Comparison of ENCODE assay signal across 14 cellular contexts in genomic region chr3:137770821-137771399, GRCh38. TPM values are rescaled to one million over a fixed set of nuclear protein-coding genes. Genes with fewer than 3 reads are reported as not detected.
DNase-seq lines count a peak whose midpoint lies in the region; ATAC-seq and TF ChIP-seq lines count a peak whose summit lies in the region.
"Had no signal": no experiment of that assay in that cellular context is flagged by ENCODE, and none has a peak within 500 bp of the region (broad histone marks: within the 10 kb centered on the region; RNA-seq: fewer than 3 reads in every experiment).

No MANE protein-coding gene starts in this region.

- peak overlapping the region; percentile 45 for H2BK12ac ChIP-seq in trophoblast cell (ENCODE audit: low read length)

- H3K4me2 ChIP-seq in trophoblast cell (ENCODE audit: low read length): peak overlapping the region; percentile 38

- peak overlapping the region; percentile 47 for H3K4me3 ChIP-seq in HUES48 (ENCODE audit: low read depth, low read length)
- H3K4me3 ChIP-seq in heart right ventricle: peak overlapping the region in 7 of 10 donors; percentile 19 to 42 (median 28)
- H3K4me3 ChIP-seq in trophoblast cell (ENCODE audit: low read depth, low read length): no peak overlapping the region
- H3K4me3 ChIP-seq: lung had no signal

- peak overlapping the region; percentile 14 for H3K18ac ChIP-seq in trophoblast cell (ENCODE audit: low read length)

- no peak overlapping the region for H3K4ac ChIP-seq in trophoblast cell (ENCODE audit: low read depth, low read length)

- no peak for TF ChIP-seq CTCF in heart right ventricle (IDR thresholded peaks at IDR 0.05)

- ATAC-seq in heart right ventricle: no peak
- ATAC-seq: esophagus mucosa had no signal

- peak overlapping the region; percentile 24 for H2AFZ ChIP-seq in trophoblast cell (ENCODE audit: insufficient read depth, low read length, poor library complexity)

- peaks cover 100% of the 10 kb centered on the region for H3K27me3 ChIP-seq in HUES48 (ENCODE audit: control insufficient read depth, insufficient read depth, low read length)
- H3K27me3 ChIP-seq in heart right ventricle: peaks cover 33 to 100% (median 99%) of the 10 kb centered on the region in 7 donors
- peaks cover 57% of the 10 kb centered on the region for H3K27me3 ChIP-seq in trophoblast cell (ENCODE audit: insufficient read depth, low read length)

- DNase-seq in heart right ventricle: no peak
- DNase-seq in trophoblast cell: no peak
- no peak for DNase-seq in occipital lobe (lab: John Stamatoyannopoulos, UW)
- no peak for DNase-seq in activated CD4-positive, CD25-positive, alpha-beta regulatory T cell treated with anti-CD3 and anti-CD28 coated beads, Interleukin-2, amount 50 U/mL, for 72 hours
- no peak for DNase-seq in amygdala (lab: John Stamatoyannopoulos, UW)
- DNase-seq in stimulated activated CD4-positive, alpha-beta T cell treated with anti-CD3 and anti-CD28 coated beads, Interleukin-2, amount 100 ng/mL, for 24 hours: no peak
- DNase-seq: activated CD4-positive, CD25-positive, alpha-beta regulatory T cell; DMS79 treated with DMSO at 0.1 percent for 48 hours; stimulated activated naive CD4-positive, alpha-beta T cell had no signal

- no peak overlapping the region for H4K91ac ChIP-seq in trophoblast cell (ENCODE audit: low read depth, low read length)

- intact Hi-C loops in heart right ventricle (cut with DNase I): no loop called here

- no peak overlapping the region for H3K14ac ChIP-seq in trophoblast cell (ENCODE audit: low read length)

- H3K79me1 ChIP-seq in trophoblast cell (ENCODE audit: low read length): peaks cover 13% of the 10 kb centered on the region

- no peaks in the 10 kb centered on the region for H3K79me2 ChIP-seq in trophoblast cell (ENCODE audit: control insufficient read depth, insufficient read depth, low read length, poor library complexity)

- no peaks in the 10 kb centered on the region for H3K36me3 ChIP-seq in ES-I3 (ENCODE audit: insufficient read depth, low read length)
- H3K36me3 ChIP-seq in HUES48 (ENCODE audit: control insufficient read depth, insufficient read depth, low read length): no peaks in the 10 kb centered on the region
- no peaks in the 10 kb centered on the region for H3K36me3 ChIP-seq in heart right ventricle
- no peaks in the 10 kb centered on the region for H3K36me3 ChIP-seq in trophoblast cell (ENCODE audit: control insufficient read depth in 1 of 2, insufficient read depth in 2 of 2, low read length in 2 of 2)

- no peak overlapping the region for H2AK5ac ChIP-seq in trophoblast cell (ENCODE audit: low read length)

- H3K4me1 ChIP-seq in ES-I3 (ENCODE audit: insufficient read depth, low read length) (peaks cover 11% of the 10 kb centered on the region), HUES48 (ENCODE audit: control insufficient read depth, insufficient read depth, low read length) (peaks cover 70% of the 10 kb centered on the region), heart right ventricle (peaks cover 2 to 52% (median 33%) of the 10 kb centered on the region in 9 donors), trophoblast cell (ENCODE audit: control insufficient read depth in 1 of 2, insufficient read depth in 2 of 2, low read length in 2 of 2) (peaks cover 27 to 31% of the 10 kb centered on the region in 2 experiments)

- H3K9ac ChIP-seq in ES-I3 (ENCODE audit: low read depth, low read length) (peak overlapping the region; percentile 57; the same call in 1 of the 2 replicates), HUES48 (ENCODE audit: low read depth, low read length) (no peak overlapping the region), trophoblast cell (ENCODE audit: low read length) (no peak overlapping the region)

- peak overlapping the region; percentile 13 for H4K8ac ChIP-seq in trophoblast cell (ENCODE audit: low read depth, low read length)

- no peak overlapping the region for H3K23ac ChIP-seq in trophoblast cell (ENCODE audit: low read length)

- no peak overlapping the region for H4K12ac ChIP-seq in trophoblast cell (ENCODE audit: low read depth, low read length)

- no peak overlapping the region for H2BK5ac ChIP-seq in trophoblast cell (ENCODE audit: low read depth, low read length, poor library complexity)

- H3K27ac ChIP-seq in HUES48 (ENCODE audit: low read depth, low read length) (no peak overlapping the region), heart right ventricle (no peak overlapping the region), trophoblast cell (ENCODE audit: low read depth, low read length) (no peak overlapping the region)

- 1% methylated on average over 46 of the region's 46 CpGs for WGBS in heart right ventricle, 2 donors
- WGBS in trophoblast cell (ENCODE audit: extremely low coverage, insufficient coverage, insufficient read length): no CpG with 5 or more reads among the region's 46 CpGs

- H3K9me3 ChIP-seq in ES-I3 (ENCODE audit: control insufficient read depth, insufficient read depth, low read length) (no peaks in the 10 kb centered on the region), HUES48 (ENCODE audit: control insufficient read depth, insufficient read depth, low read length) (no peaks in the 10 kb centered on the region), heart right ventricle (no peaks in the 10 kb centered on the region), trophoblast cell (ENCODE audit: insufficient read depth, low read depth, low read length) (no peaks in the 10 kb centered on the region)

- no peak overlapping the region for H2BK120ac ChIP-seq in trophoblast cell (ENCODE audit: insufficient read depth, low read length, poor library complexity)

RNA-seq across cellular contexts. Expression of gene SOX14, which starts 6.8 kb away (rescaled TPM):
- total RNA-seq in heart right ventricle (not detected), occipital lobe (not detected)
- not detected for polyA plus RNA-seq in heart right ventricle
- polyA plus RNA-seq in trophoblast cell (2013): 1.5 TPM in 2 replicates
- total RNA-seq: esophagus mucosa, lung had no signal
- polyA plus RNA-seq: adipose tissue, lung had no signal
